In the genomic region with DNA sequence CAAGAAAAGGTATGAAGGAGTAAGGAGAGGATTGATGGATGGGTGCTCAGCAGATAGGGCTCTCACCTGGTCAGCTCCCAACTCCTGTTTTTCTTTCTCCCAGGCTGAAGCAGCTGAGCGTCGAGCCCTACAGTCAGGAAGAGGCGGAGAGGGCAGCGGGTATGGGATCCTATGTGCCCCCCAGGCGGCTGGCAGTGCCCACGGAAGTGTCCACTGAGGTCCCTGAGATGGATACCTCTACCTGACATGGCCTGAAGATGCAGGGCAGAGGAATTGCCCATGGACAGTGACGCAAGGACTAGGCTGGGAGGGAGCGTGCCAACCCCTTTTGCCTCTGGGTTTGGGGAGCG, we compare ENCODE assay signal across 8 cellular contexts. TPM values are rescaled to one million over a fixed set of nuclear protein-coding genes. Genes with fewer than 3 reads are reported as not detected.
DNase-seq lines count a peak whose midpoint lies in the region; TF ChIP-seq lines count a peak whose summit lies in the region.

No MANE protein-coding gene starts in this region.

- H3K27me3 Mint-ChIP-seq in H9 (ENCODE audit: low read depth), result peaks cover 28% of the 10 kb centered on the region
- H3K27me3 Mint-ChIP-seq in activated CD4-positive, alpha-beta memory T cell treated with anti-CD3 and anti-CD28 coated beads for 36 hours, result no peaks in the 10 kb centered on the region

- peak overlapping the region in 1 of 3 experiments; percentile 93; a peak in 2 of 7 replicates for H3K27ac Mint-ChIP-seq in H9
- peak overlapping the region; percentile 72 for H3K27ac Mint-ChIP-seq in activated CD4-positive, alpha-beta memory T cell treated with anti-CD3 and anti-CD28 coated beads for 36 hours

- peaks cover 22 to 49% of the 10 kb centered on the region in 2 experiments for H3K4me1 Mint-ChIP-seq in H9
- peaks cover 17% of the 10 kb centered on the region for H3K4me1 Mint-ChIP-seq in activated CD4-positive, alpha-beta memory T cell treated with anti-CD3 and anti-CD28 coated beads for 36 hours (ENCODE audit: low read depth)

- H3K4me3 Mint-ChIP-seq in H9, result peak overlapping the region; percentile 83 to 88
- H3K4me3 Mint-ChIP-seq in activated CD4-positive, alpha-beta memory T cell treated with anti-CD3 and anti-CD28 coated beads for 36 hours, result peak overlapping the region; percentile 83

- H3K9ac ChIP-seq in H9 (ENCODE audit: extremely low read depth, insufficient read length, low read length), result peak overlapping the region; percentile 74
- peak overlapping the region; percentile 96 for H3K9ac ChIP-seq in skeletal muscle satellite cell (ENCODE audit: low read depth, low read length)

- H3T11ph ChIP-seq in H9 (ENCODE audit: low read length), result no peak overlapping the region

- H2BK20ac ChIP-seq in H9 (ENCODE audit: low read depth, low read length, poor library complexity, severe bottlenecking), result no peak overlapping the region

- H2AK5ac ChIP-seq in H9 (ENCODE audit: insufficient read length, low read length), result no peak overlapping the region

- no peak overlapping the region for H3K23ac ChIP-seq in H9 (ENCODE audit: insufficient read length, low read depth, low read length)

- no CpG with 5 or more reads among the region's 9 CpGs for WGBS in H9 (ENCODE audit: extremely low coverage, insufficient read length, low lambda C conversion rate)
- 82% methylated on average over 9 of the region's 9 CpGs for WGBS in hepatocyte (ENCODE audit: low lambda C conversion rate, missing lambda C conversion rate)

- no peak for DNase-seq in H9
- no peak for DNase-seq in activated CD4-positive, alpha-beta memory T cell treated with anti-CD3 and anti-CD28 coated beads for 36 hours
- no peak for DNase-seq in hepatocyte (ENCODE audit: low spot score)
- no peak for DNase-seq in DMS153 treated with DMSO at 0.1 percent for 48 hours (lab: John Stamatoyannopoulos, UW; ENCODE audit: unreplicated experiment)
- no peak for DNase-seq in DMS 273 (lab: John Stamatoyannopoulos, UW; ENCODE audit: unreplicated experiment)
- no peak for DNase-seq in NCI-H446 treated with DMSO at 0.1 percent for 48 hours (lab: John Stamatoyannopoulos, UW)
- no peak for DNase-seq in activated effector memory CD4-positive, alpha-beta T cell treated with anti-CD3 and anti-CD28 coated beads, Interleukin-2, amount 50 U/mL, for 16 hours

- H2BK12ac ChIP-seq in H9 (ENCODE audit: insufficient read length, low read depth, low read length), result no peak overlapping the region

- H2AFZ ChIP-seq in H9 (ENCODE audit: low read length) (no peak overlapping the region), hepatocyte (peak overlapping the region; percentile 85)

- POLR2A ChIA-PET in activated CD4-positive, alpha-beta memory T cell treated with anti-CD3 and anti-CD28 coated beads for 36 hours (lab: Charles Lee), result interaction anchor here (1.0 to 2.2 kb wide), 2 partner anchors 64 to 115 kb away, joined by 4 to 19 read pairs; a partner anchor contains a TSS

- no peak overlapping the region for H3K14ac ChIP-seq in H9 (ENCODE audit: insufficient read depth, low read length)

- no peak overlapping the region for H4K8ac ChIP-seq in H9 (replicated peaks; ENCODE audit: insufficient read length, low read depth, low read length)

- peaks cover 4% of the 10 kb centered on the region for H3K79me1 ChIP-seq in H9 (ENCODE audit: insufficient read depth, low read depth, low read length, poor library complexity, severe bottlenecking)

- no peak overlapping the region for H2BK120ac ChIP-seq in H9 (ENCODE audit: low read depth, low read length, poor library complexity, severe bottlenecking)

- no peaks in the 10 kb centered on the region for H3K9me2 ChIP-seq in hepatocyte (replicated peaks; ENCODE audit: insufficient read depth)

- H3K18ac ChIP-seq in H9 (ENCODE audit: insufficient read length, low read depth, low read length), result no peak overlapping the region

- peaks cover 0 to 8% (median 7%) of the 10 kb centered on the region in 3 experiments; a peak in 3 of 7 replicates for H3K36me3 Mint-ChIP-seq in H9 (ENCODE audit: insufficient read depth in 1 of 3, low read depth in 3 of 3)
- H3K36me3 Mint-ChIP-seq in activated CD4-positive, alpha-beta memory T cell treated with anti-CD3 and anti-CD28 coated beads for 36 hours, result peaks cover 5% of the 10 kb centered on the region

- H3K4me1 ChIP-seq in H9 (ENCODE audit: insufficient read depth, low read length) (peaks cover 1% of the 10 kb centered on the region; the same call in 1 of the 2 replicates), hepatocyte (ENCODE audit: insufficient read depth) (peaks cover 8% of the 10 kb centered on the region), skeletal muscle satellite cell (ENCODE audit: control insufficient read depth, insufficient read depth, low read length) (peaks cover 6% of the 10 kb centered on the region)

- H3K4me3 ChIP-seq in hepatocyte (peak overlapping the region; percentile 83), skeletal muscle satellite cell (ENCODE audit: low read length) (peak overlapping the region; percentile 93)

- H3K27me3 ChIP-seq in H9 (ENCODE audit: insufficient read depth, low read length), result no peaks in the 10 kb centered on the region; the same call in 1 of the 2 replicates
- H3K27me3 ChIP-seq in hepatocyte, result no peaks in the 10 kb centered on the region
- peaks cover 2% of the 10 kb centered on the region for H3K27me3 ChIP-seq in skeletal muscle satellite cell (ENCODE audit: control insufficient read depth, insufficient read depth, low read length)

- TF ChIP-seq CTCF in H9 (conservative IDR thresholded peaks at IDR 0.05), result no peak
- TF ChIP-seq CTCF in hepatocyte (IDR thresholded peaks at IDR 0.05; ENCODE audit: poor library complexity), result no peak

- H3K79me2 ChIP-seq in H9 (ENCODE audit: insufficient read depth, low read length) (peaks cover 4% of the 10 kb centered on the region; the same call in 1 of the 2 replicates), hepatocyte (peaks cover 12% of the 10 kb centered on the region)

- no peak overlapping the region for H4K5ac ChIP-seq in H9 (ENCODE audit: insufficient read length, low read depth, low read length)

- CTCF ChIA-PET in activated CD4-positive, alpha-beta memory T cell treated with anti-CD3 and anti-CD28 coated beads for 36 hours (lab: Charles Lee), result interaction anchor here (0.7 to 3.1 kb wide), 31 partner anchors 10 to 1827 kb away, joined by 3 to 80 read pairs (median 6); a partner anchor contains a TSS

- peaks cover 7% of the 10 kb centered on the region for H3K23me2 ChIP-seq in H9 (ENCODE audit: insufficient read length, low read depth, low read length, poor library complexity, severe bottlenecking)

- H3K56ac ChIP-seq in H9 (ENCODE audit: insufficient read length, low read depth, low read length), result no peak overlapping the region

- no peak overlapping the region for H3K27ac ChIP-seq in H9 (ENCODE audit: insufficient read length, low read depth, low read length)
- peak overlapping the region; percentile 90 for H3K27ac ChIP-seq in hepatocyte

- intact Hi-C loops in activated CD4-positive, alpha-beta memory T cell treated with anti-CD3 and anti-CD28 coated beads for 36 hours (cut with micrococcal nuclease), result no loop called here

- H2BK5ac ChIP-seq in H9 (ENCODE audit: insufficient read length, low read length), result no peak overlapping the region

- H3K36me3 ChIP-seq in hepatocyte (replicated peaks; ENCODE audit: insufficient read depth, low read depth), result no peaks in the 10 kb centered on the region
- peaks cover 8% of the 10 kb centered on the region for H3K36me3 ChIP-seq in skeletal muscle satellite cell (ENCODE audit: insufficient read depth, low read length)

- H2BK15ac ChIP-seq in H9 (ENCODE audit: low read depth, low read length), result no peak overlapping the region

- no peaks in the 10 kb centered on the region for H3K9me3 Mint-ChIP-seq in H9
- H3K9me3 Mint-ChIP-seq in activated CD4-positive, alpha-beta memory T cell treated with anti-CD3 and anti-CD28 coated beads for 36 hours, result no peaks in the 10 kb centered on the region

- H4K20me1 ChIP-seq in H9 (ENCODE audit: control insufficient read depth, insufficient read depth, insufficient read length) (no peaks in the 10 kb centered on the region), hepatocyte (ENCODE audit: insufficient read depth, poor library complexity, severe bottlenecking) (no peaks in the 10 kb centered on the region)

- H3K4ac ChIP-seq in H9 (ENCODE audit: low read depth, low read length), result no peak overlapping the region

- H4K91ac ChIP-seq in H9 (ENCODE audit: insufficient read length, low read depth, low read length), result no peak overlapping the region

- H3K4me2 ChIP-seq in H9 (ENCODE audit: insufficient read depth, insufficient read length, low read length) (peak overlapping the region; percentile 78), hepatocyte (peak overlapping the region; percentile 91), skeletal muscle satellite cell (ENCODE audit: low read length) (peak overlapping the region; percentile 94)

- H3K9me3 ChIP-seq in H9 (ENCODE audit: control insufficient read depth, low read depth, low read length) (no peaks in the 10 kb centered on the region), hepatocyte (ENCODE audit: low read depth) (no peaks in the 10 kb centered on the region), skeletal muscle satellite cell (replicated peaks; ENCODE audit: low read length) (no peaks in the 10 kb centered on the region)

RNA-seq across cellular contexts. Expression of a gene that starts 0.7 kb away (rescaled TPM):
- 48.2 and 51.2 TPM in 2 replicates for total RNA-seq in H9 (2021)
- 10 to 100 TPM; 37.4 to 38.0 TPM for total RNA-seq in activated CD4-positive, alpha-beta memory T cell treated with anti-CD3 and anti-CD28 coated beads for 36 hours
- total RNA-seq in hepatocyte, result 20.5 and 25.7 TPM in 2 replicates
- 69.1 and 71.8 TPM in 2 replicates for polyA plus RNA-seq in hepatocyte
- total RNA-seq in skeletal muscle satellite cell (2012; rRNA removed), result 37.3 and 58.3 TPM in 2 replicates

RNA-seq across cellular contexts. Expression of a gene that starts 1.2 kb away (rescaled TPM):
- total RNA-seq in H9 (2021) (not detected in 2 replicates), hepatocyte (0.10 TPM in 1 of 2 replicates, not detected in the other)
- total RNA-seq in activated CD4-positive, alpha-beta memory T cell treated with anti-CD3 and anti-CD28 coated beads for 36 hours, result not detected
- 0.45 and 2.1 TPM in 2 replicates for polyA plus RNA-seq in hepatocyte
- not detected in 2 replicates for total RNA-seq in skeletal muscle satellite cell (2012; rRNA removed)

RNA-seq across cellular contexts. Expression of a gene that starts 1.7 kb away (rescaled TPM):
- total RNA-seq in H9 (2021) (not detected in 2 replicates), hepatocyte (not detected in 2 replicates)
- total RNA-seq in activated CD4-positive, alpha-beta memory T cell treated with anti-CD3 and anti-CD28 coated beads for 36 hours, result not detected
- not detected in 2 replicates for polyA plus RNA-seq in hepatocyte
- not detected in 2 replicates for total RNA-seq in skeletal muscle satellite cell (2012; rRNA removed)

RNA-seq across cellular contexts. Expression of a gene that starts 6.8 kb away (rescaled TPM):
- total RNA-seq in H9 (2021) (23.4 and 26.3 TPM in 2 replicates), hepatocyte (13.3 and 18.1 TPM in 2 replicates)
- total RNA-seq in activated CD4-positive, alpha-beta memory T cell treated with anti-CD3 and anti-CD28 coated beads for 36 hours, result 1 to 10 TPM; 1.3 to 1.5 TPM
- 31.4 and 38.6 TPM in 2 replicates for polyA plus RNA-seq in hepatocyte
- not detected in 2 replicates for total RNA-seq in skeletal muscle satellite cell (2012; rRNA removed)

RNA-seq across cellular contexts. Expression of a gene that starts 11.6 kb away (rescaled TPM):
- total RNA-seq in H9 (2021), result 0.46 TPM in 2 replicates
- total RNA-seq in activated CD4-positive, alpha-beta memory T cell treated with anti-CD3 and anti-CD28 coated beads for 36 hours, result not detected
- total RNA-seq in hepatocyte, result 0.10 and 0.16 TPM in 2 replicates
- 0.40 and 0.44 TPM in 2 replicates for polyA plus RNA-seq in hepatocyte
- not detected in 2 replicates for total RNA-seq in skeletal muscle satellite cell (2012; rRNA removed)
